ENCODE assay signal across 12 cellular contexts in the genomic region with DNA sequence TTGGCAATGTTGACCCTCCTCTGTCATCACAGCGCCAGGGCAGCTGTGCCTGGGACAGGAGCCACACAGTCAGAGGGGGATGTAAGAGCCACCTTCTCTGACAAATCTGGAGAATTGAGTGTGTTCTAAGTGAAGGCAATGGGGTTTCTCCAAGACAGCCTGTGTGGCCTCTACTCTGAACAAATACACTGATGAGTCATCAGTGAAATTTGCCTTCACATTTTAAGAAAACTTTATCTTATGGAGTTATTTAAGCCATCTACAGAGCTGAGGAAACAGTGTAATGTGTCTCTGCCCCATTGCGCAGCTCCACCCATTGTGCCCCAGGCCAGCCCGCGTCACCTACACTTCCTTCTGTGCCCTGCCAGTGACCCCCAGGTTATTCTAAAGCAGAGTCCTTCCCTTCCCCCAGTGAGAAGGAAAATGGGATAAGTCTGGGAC. TPM values are rescaled to one million over a fixed set of nuclear protein-coding genes. Genes with fewer than 3 reads are reported as not detected.
DNase-seq lines count a peak whose midpoint lies in the region; ATAC-seq, FAIRE-seq and TF ChIP-seq lines count a peak whose summit lies in the region.
"Had no signal": no experiment of that assay in that cellular context is flagged by ENCODE, and none has a peak within 500 bp of the region (broad histone marks: within the 10 kb centered on the region; RNA-seq: fewer than 3 reads in every experiment).

No MANE protein-coding gene starts in this region.

- H3K4ac ChIP-seq in neuronal stem cell (ENCODE audit: low read length), result no peak overlapping the region

- no peak overlapping the region for H3K4me3 Mint-ChIP-seq in activated CD4-positive, alpha-beta memory T cell treated with anti-CD3 and anti-CD28 coated beads, Interleukin-2, amount 10 ng/mL, durations not matched to agents 7 days and 5 days
- H3K4me3 Mint-ChIP-seq: brain had no signal

- H3K4me3 ChIP-seq in endothelial cell of umbilical vein (replicated peaks in 1 of 3; ENCODE audit: insufficient read depth in 1 of 3, low read depth in 1 of 3, low read length in 3 of 3) (no peak overlapping the region), neuronal stem cell (ENCODE audit: low read length in 2 of 2) (no peak overlapping the region), H7 (ENCODE audit: insufficient read depth, low read depth, low read length) (no peak overlapping the region)

- no peak overlapping the region for H3K18ac ChIP-seq in neuronal stem cell (ENCODE audit: low read length)

- DNase-seq in Caki2 (ENCODE audit: low read depth) (peak; percentile 95), NCI-H460 (ENCODE audit: extremely low read depth, low read depth) (peak; percentile 63), endothelial cell of umbilical vein (ENCODE audit: low read depth, low spot score) (peak; percentile 56), neuronal stem cell (ENCODE audit: low spot score) (no peak), NCI-H510A (lab: John Stamatoyannopoulos, UW) (no peak), H7 (no peak)
- DNase-seq in activated CD4-positive, alpha-beta memory T cell treated with anti-CD3 and anti-CD28 coated beads, Interleukin-2, amount 10 ng/mL, durations not matched to agents 7 days and 5 days, result no peak
- DNase-seq: NCI-H526 treated with DMSO at 0.1 percent for 48 hours had no signal

- TF ChIP-seq CTCF in endothelial cell of umbilical vein (IDR thresholded peaks at IDR 0.05; ENCODE audit: extremely low read depth in 1 of 2, insufficient read depth in 1 of 2, low read depth in 1 of 2, low read length in 2 of 2), result no peak

- H2BK120ac ChIP-seq in neuronal stem cell (ENCODE audit: low read depth, low read length), result no peak overlapping the region

- H3K4me2 ChIP-seq in endothelial cell of umbilical vein (ENCODE audit: insufficient read depth, low read length) (no peak overlapping the region), neuronal stem cell (ENCODE audit: insufficient read depth, low read length, poor library complexity, severe bottlenecking) (no peak overlapping the region)

- peaks cover 0 to 4% of the 10 kb centered on the region in 2 experiments for H3K36me3 ChIP-seq in endothelial cell of umbilical vein (ENCODE audit: control insufficient read depth in 2 of 2, extremely low read depth in 1 of 2, insufficient read depth in 2 of 2, low read length in 2 of 2)
- H3K36me3 ChIP-seq in neuronal stem cell (replicated peaks in 1 of 2; ENCODE audit: control insufficient read depth in 2 of 2, insufficient read depth in 2 of 2, low read length in 2 of 2), result no peaks in the 10 kb centered on the region
- no peaks in the 10 kb centered on the region for H3K36me3 ChIP-seq in H7 (replicated peaks; ENCODE audit: control insufficient read depth, insufficient read depth, low read length)

- no peaks in the 10 kb centered on the region for H3K79me1 ChIP-seq in neuronal stem cell (ENCODE audit: low read depth, low read length)

- no TSS peak for BruUV-seq in endothelial cell of umbilical vein (replicated peaks; lab: Mats Ljungman, UMichigan)

- H2AK5ac ChIP-seq in neuronal stem cell (ENCODE audit: low read depth, low read length), result no peak overlapping the region

- no peaks in the 10 kb centered on the region for H3K27me3 Mint-ChIP-seq in activated CD4-positive, alpha-beta memory T cell treated with anti-CD3 and anti-CD28 coated beads, Interleukin-2, amount 10 ng/mL, durations not matched to agents 7 days and 5 days

- peak; percentile 55 for FAIRE-seq in endothelial cell of umbilical vein (lab: Jason Lieb, UNC)
- FAIRE-seq: islet of Langerhans had no signal

- H3K27me3 ChIP-seq in endothelial cell of umbilical vein (ENCODE audit: control insufficient read depth in 2 of 2, insufficient read depth in 2 of 2, low read length in 2 of 2) (no peaks in the 10 kb centered on the region), neuronal stem cell (ENCODE audit: control insufficient read depth in 3 of 3, insufficient read depth in 3 of 3, low read depth in 1 of 3, low read length in 3 of 3) (no peaks in the 10 kb centered on the region), H7 (ENCODE audit: control insufficient read depth, insufficient read depth, low read length) (no peaks in the 10 kb centered on the region)

- no peak overlapping the region for H2BK12ac ChIP-seq in neuronal stem cell (ENCODE audit: low read length)

- no peaks in the 10 kb centered on the region for H3K9me3 ChIP-seq in endothelial cell of umbilical vein (replicated peaks; ENCODE audit: control insufficient read depth, insufficient read depth, low read length)
- no peaks in the 10 kb centered on the region for H3K9me3 ChIP-seq in neuronal stem cell (replicated peaks in 1 of 2; ENCODE audit: control insufficient read depth in 2 of 2, insufficient read depth in 1 of 2, low read depth in 1 of 2, low read length in 2 of 2)

- CTCF ChIA-PET in endothelial cell of umbilical vein (lab: Charles Lee), result interaction anchor here (0.7 to 6.1 kb wide), 8 partner anchors 9 to 587 kb away, joined by 3 to 136 read pairs (median 30); a partner anchor contains a TSS
- CTCF ChIA-PET in activated CD4-positive, alpha-beta memory T cell treated with anti-CD3 and anti-CD28 coated beads, Interleukin-2, amount 10 ng/mL, durations not matched to agents 7 days and 5 days (lab: Charles Lee), result interaction anchor here (0.6 to 5.5 kb wide), 11 partner anchors 10 to 1037 kb away, joined by 3 to 53 read pairs (median 4); no protein-coding TSS in a partner anchor

- H3K36me3 Mint-ChIP-seq in activated CD4-positive, alpha-beta memory T cell treated with anti-CD3 and anti-CD28 coated beads, Interleukin-2, amount 10 ng/mL, durations not matched to agents 7 days and 5 days (ENCODE audit: low read depth), result no peaks in the 10 kb centered on the region

- in situ Hi-C loops in Caki2 (cut with HindIII; ENCODE audit: low pct_unique_long_range_greater_than_20kb, low sequenced_read_pairs), result loop anchor here (25.0 kb wide), 1 partner anchor 590 kb away; no protein-coding TSS in a partner anchor

- no peak overlapping the region for H2BK15ac ChIP-seq in neuronal stem cell (ENCODE audit: low read length)

- H3K9me3 Mint-ChIP-seq in activated CD4-positive, alpha-beta memory T cell treated with anti-CD3 and anti-CD28 coated beads, Interleukin-2, amount 10 ng/mL, durations not matched to agents 7 days and 5 days, result no peaks in the 10 kb centered on the region

- H3K4me1 ChIP-seq in endothelial cell of umbilical vein (ENCODE audit: control insufficient read depth, extremely low read depth, insufficient read depth, low read length) (peaks cover 22% of the 10 kb centered on the region), neuronal stem cell (ENCODE audit: control insufficient read depth in 2 of 2, insufficient read depth in 1 of 2, low read depth in 1 of 2, low read length in 2 of 2) (peaks cover 0 to 2% of the 10 kb centered on the region in 2 donors)

- H3K9me1 ChIP-seq in endothelial cell of umbilical vein (replicated peaks; ENCODE audit: control insufficient read depth, extremely low read depth, insufficient read depth, low read length), result no peaks in the 10 kb centered on the region

- H3K23ac ChIP-seq in neuronal stem cell (ENCODE audit: low read depth, low read length, poor library complexity), result no peak overlapping the region

- POLR2A ChIA-PET in endothelial cell of umbilical vein (lab: Charles Lee), result no interaction called here
- POLR2A ChIA-PET in activated CD4-positive, alpha-beta memory T cell treated with anti-CD3 and anti-CD28 coated beads, Interleukin-2, amount 10 ng/mL, durations not matched to agents 7 days and 5 days (lab: Charles Lee), result no interaction called here

- H4K91ac ChIP-seq in neuronal stem cell (ENCODE audit: low read depth, low read length, poor library complexity), result no peak overlapping the region

- no CpG with 5 or more reads among the region's 4 CpGs for WGBS in neuronal stem cell (ENCODE audit: extremely low coverage in 2 of 2, insufficient read length in 2 of 2, insufficient replicate concordance in 1 of 2), 2 donors

- no peaks in the 10 kb centered on the region for H3K79me2 ChIP-seq in endothelial cell of umbilical vein (ENCODE audit: control insufficient read depth, insufficient read depth, low read length)

- no peak for TF ChIP-seq POLR2A in endothelial cell of umbilical vein (IDR thresholded peaks at IDR 0.05; ENCODE audit: low read depth, low read length)

- no peak overlapping the region for H2BK5ac ChIP-seq in neuronal stem cell (ENCODE audit: low read length)

- peak overlapping the region; percentile 13 for H3K9ac ChIP-seq in endothelial cell of umbilical vein (replicated peaks; ENCODE audit: extremely low read depth, insufficient read depth, low read length)
- no peak overlapping the region for H3K9ac ChIP-seq in neuronal stem cell (ENCODE audit: low read depth, low read length, poor library complexity)

- H3K14ac ChIP-seq in neuronal stem cell (ENCODE audit: low read length), result peak overlapping the region; percentile 42

- no peaks in the 10 kb centered on the region for H4K20me1 ChIP-seq in endothelial cell of umbilical vein (replicated peaks; ENCODE audit: control insufficient read depth, extremely low read depth, insufficient read depth, low read length)

- H3K27ac ChIP-seq in endothelial cell of umbilical vein (ENCODE audit: insufficient read depth, low read depth, low read length), result peak overlapping the region; percentile 60
- no peak overlapping the region for H3K27ac ChIP-seq in neuronal stem cell (replicated peaks; ENCODE audit: low read length)
- H3K27ac ChIP-seq: VCaP had no signal

- intact Hi-C loops in endothelial cell of umbilical vein (cut with micrococcal nuclease), result loop anchor here (2.0 kb wide), 2 partner anchors 93 to 775 kb away; no protein-coding TSS in a partner anchor

- H3K27ac Mint-ChIP-seq in activated CD4-positive, alpha-beta memory T cell treated with anti-CD3 and anti-CD28 coated beads, Interleukin-2, amount 10 ng/mL, durations not matched to agents 7 days and 5 days, result no peak overlapping the region

- peaks cover 11% of the 10 kb centered on the region for H3K4me1 Mint-ChIP-seq in activated CD4-positive, alpha-beta memory T cell treated with anti-CD3 and anti-CD28 coated beads, Interleukin-2, amount 10 ng/mL, durations not matched to agents 7 days and 5 days

- H2AFZ ChIP-seq in endothelial cell of umbilical vein (ENCODE audit: low read depth, low read length) (peak overlapping the region; percentile 85), neuronal stem cell (ENCODE audit: low read length) (no peak overlapping the region)

- dilution Hi-C loops in endothelial cell of umbilical vein (cut with MboI; ENCODE audit: extremely low pct_ligation_motif_present, low sequenced_read_pairs), result no loop called here

- no peak for ATAC-seq in GM19395 (IDR thresholded peaks at IDR 0.05; ENCODE audit: unreplicated experiment)

- no peak overlapping the region for H4K8ac ChIP-seq in neuronal stem cell (ENCODE audit: low read depth, low read length)

RNA-seq across cellular contexts. Expression of a gene that starts 21.6 kb away (rescaled TPM):
- total RNA-seq in Caki2 (2014; rRNA removed; shearing (Covaris generic); ENCODE audit: low replicate concordance), result 74.3 and 112 TPM in 2 replicates
- 0.32 TPM in 1 of 2 replicates, not detected in the other for total RNA-seq in NCI-H460 (2014; rRNA removed; shearing (Covaris generic))
- polyA plus RNA-seq in NCI-H460 (2014; cell fraction: nucleus; rRNA removed), result 1.6 TPM in 1 of 2 replicates, not detected in the other
- total RNA-seq in endothelial cell of umbilical vein, result 5.8 and 8.2 TPM in 2 replicates
- 4.0 and 4.9 TPM in 2 replicates for polyA plus RNA-seq in endothelial cell of umbilical vein
- polyA plus RNA-seq in endothelial cell of umbilical vein (2011; cell fraction: cytosol; rRNA removed), result 4.1 and 6.8 TPM in 2 replicates
- polyA plus RNA-seq in endothelial cell of umbilical vein (2011; cell fraction: nucleus; rRNA removed), result 11.0 and 15.6 TPM in 2 replicates
- 5.0 and 7.2 TPM in 2 replicates for polyA plus RNA-seq in endothelial cell of umbilical vein (2012)
- polyA minus RNA-seq in endothelial cell of umbilical vein, result 17.1 and 21.8 TPM in 2 replicates
- polyA minus RNA-seq in endothelial cell of umbilical vein (2011; cell fraction: cytosol; rRNA and poly(A)+ RNA removed), result not detected
- 12.1 and 14.2 TPM in 2 replicates for polyA minus RNA-seq in endothelial cell of umbilical vein (2011; cell fraction: nucleus; rRNA and poly(A)+ RNA removed)
- polyA plus RNA-seq in neuronal stem cell (2013, experiment 1 of 2), result 1.2 TPM
- polyA plus RNA-seq in neuronal stem cell (2013, experiment 2 of 2), result 1.1 TPM
- total RNA-seq in H7 (2014; rRNA removed; shearing (Covaris generic)), result 4.5 and 9.4 TPM in 2 replicates
- 1 to 10 TPM; 4.0 to 4.8 TPM for total RNA-seq in activated CD4-positive, alpha-beta memory T cell treated with anti-CD3 and anti-CD28 coated beads, Interleukin-2, amount 10 ng/mL, durations not matched to agents 7 days and 5 days

Comparison
In these comparisons a context has a peak if more than half of its experiments do, and no peak if none do; other contexts are left out.
1. DNase-seq: peak in Caki2 (single experiment), NCI-H460 (single experiment) and endothelial cell of umbilical vein (single experiment); none in neuronal stem cell (single experiment), NCI-H510A (single experiment), H7 (single experiment) and activated CD4-positive, alpha-beta memory T cell treated with anti-CD3 and anti-CD28 coated beads, Interleukin-2, amount 10 ng/mL, durations not matched to agents 7 days and 5 days (single experiment).